21 cellular contexts compared by ENCODE assay signal in the genomic region with DNA sequence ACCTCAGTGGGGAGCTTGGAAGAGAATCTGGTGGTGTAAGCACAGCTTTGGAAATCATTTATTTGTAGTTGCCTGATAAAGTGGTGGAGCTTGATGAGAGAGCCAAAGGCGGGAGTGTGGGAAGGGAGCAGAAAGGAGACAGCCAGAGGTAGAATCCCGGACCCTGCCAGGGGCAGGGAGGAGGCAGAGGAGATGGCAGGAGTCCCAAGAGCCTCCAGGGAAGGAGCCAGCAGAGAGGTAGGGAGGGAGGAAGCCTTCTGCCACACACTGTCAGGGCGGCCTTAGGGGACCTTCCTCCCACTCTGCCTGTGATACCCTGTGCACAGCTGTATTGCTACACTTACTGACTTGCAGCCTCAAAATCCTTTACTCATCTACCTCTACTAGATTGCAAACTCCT. TPM values are rescaled to one million over a fixed set of nuclear protein-coding genes. Genes with fewer than 3 reads are reported as not detected.
DNase-seq lines count a peak whose midpoint lies in the region; ATAC-seq and TF ChIP-seq lines count a peak whose summit lies in the region.
"Had no signal": no experiment of that assay in that cellular context is flagged by ENCODE, and none has a peak within 500 bp of the region (broad histone marks: within the 10 kb centered on the region; RNA-seq: fewer than 3 reads in every experiment).

No MANE protein-coding gene starts in this region.

- no peak overlapping the region for H2AFZ ChIP-seq in mesenchymal stem cell (ENCODE audit: low read depth, low read length)
- H2AFZ ChIP-seq: GM23338 had no signal

- intact Hi-C loops in upper lobe of right lung (cut with DNase I) = no loop called here

- H2BK12ac ChIP-seq in mesenchymal stem cell (ENCODE audit: low read length in 2 of 2) = peak overlapping the region in 1 of 2 experiments; percentile 6

- H2BK15ac ChIP-seq in mesenchymal stem cell (ENCODE audit: low read depth, poor library complexity, severe bottlenecking) = no peak overlapping the region

- H3K18ac ChIP-seq in mesenchymal stem cell (ENCODE audit: low read depth in 1 of 2, low read length in 2 of 2) = no peak overlapping the region

- no peak overlapping the region for H2AK5ac ChIP-seq in mesenchymal stem cell (ENCODE audit: low read length, severe bottlenecking)

- H4K91ac ChIP-seq in mesenchymal stem cell (ENCODE audit: low read length) = no peak overlapping the region

- H3K4me3 ChIP-seq in mesenchymal stem cell (ENCODE audit: insufficient read depth in 1 of 2, low read depth in 1 of 2, low read length in 2 of 2) (no peak overlapping the region), upper lobe of right lung (no peak overlapping the region)
- H3K4me3 ChIP-seq: GM23338, SJCRH30 had no signal

- H3K9me3 ChIP-seq in mesenchymal stem cell (ENCODE audit: control insufficient read depth, low read length) = no peaks in the 10 kb centered on the region
- H3K9me3 ChIP-seq in upper lobe of right lung = no peaks in the 10 kb centered on the region
- H3K9me3 ChIP-seq: BE2C, SJCRH30 had no signal

- ATAC-seq in upper lobe of right lung = peak; percentile 30
- ATAC-seq: GM23338 had no signal

- WGBS in mesenchymal stem cell = 97% methylated on average over 3 of the region's 3 CpGs

- no peaks in the 10 kb centered on the region for H3K79me1 ChIP-seq in mesenchymal stem cell (replicated peaks; ENCODE audit: low read length, poor library complexity, severe bottlenecking)

- no peak overlapping the region for H2BK5ac ChIP-seq in mesenchymal stem cell (ENCODE audit: low read depth, low read length, poor library complexity, severe bottlenecking)

- no peak overlapping the region for H3K4ac ChIP-seq in mesenchymal stem cell (ENCODE audit: low read depth in 1 of 2, low read length in 2 of 2)

- no peak overlapping the region for H3K14ac ChIP-seq in mesenchymal stem cell (ENCODE audit: low read length in 2 of 2)

- no peak for TF ChIP-seq CTCF in upper lobe of right lung (IDR thresholded peaks at IDR 0.05)

- no peak overlapping the region for H3K23ac ChIP-seq in mesenchymal stem cell (ENCODE audit: low read length in 2 of 2)

- no peak overlapping the region for H2BK120ac ChIP-seq in mesenchymal stem cell (ENCODE audit: low read depth, low read length)

- no peak overlapping the region for H3K4me2 ChIP-seq in mesenchymal stem cell (ENCODE audit: low read length, poor library complexity, severe bottlenecking)
- H3K4me2 ChIP-seq: GM23338 had no signal

- DNase-seq in DMS 273 (lab: John Stamatoyannopoulos, UW; ENCODE audit: unreplicated experiment) (peak; percentile 27), DMS 273 treated with DMSO at 0.1 percent for 48 hours (lab: John Stamatoyannopoulos, UW) (no peak), NCI-H446 treated with DMSO at 0.1 percent for 48 hours (lab: John Stamatoyannopoulos, UW) (peak; percentile 34), mesenchymal stem cell (no peak), upper lobe of right lung (no peak), dermis blood vessel endothelial cell (no peak), NCI-H510A (lab: John Stamatoyannopoulos, UW) (no peak)
- DNase-seq: 8988T, ACHN, H9, Karpas-422, NCI-H1436, NCI-H187, NCI-H2081 treated with DMSO at 0.1 percent for 48 hours, NCI-H2171, NCI-H226, NCI-H774 had no signal

- peak overlapping the region; percentile 19 for H4K8ac ChIP-seq in mesenchymal stem cell (ENCODE audit: low read length)

- H3K27ac ChIP-seq in mesenchymal stem cell (ENCODE audit: low read length, poor library complexity, severe bottlenecking) (no peak overlapping the region), upper lobe of right lung (no peak overlapping the region)
- H3K27ac ChIP-seq: SJCRH30 had no signal

- H3K36me3 ChIP-seq in mesenchymal stem cell (ENCODE audit: control insufficient read depth in 1 of 2, insufficient read depth in 2 of 2, low read depth in 1 of 2, low read length in 2 of 2) = peaks cover 0 to 3% of the 10 kb centered on the region in 2 experiments
- no peaks in the 10 kb centered on the region for H3K36me3 ChIP-seq in upper lobe of right lung
- H3K36me3 ChIP-seq: BE2C, SJCRH30 had no signal

- H3K27me3 ChIP-seq in mesenchymal stem cell (ENCODE audit: control insufficient read depth in 1 of 2, insufficient read depth in 1 of 2, low read length in 2 of 2) (no peaks in the 10 kb centered on the region), upper lobe of right lung (no peaks in the 10 kb centered on the region)
- H3K27me3 ChIP-seq: BE2C, SJCRH30 had no signal

- H3K4me1 ChIP-seq in mesenchymal stem cell (ENCODE audit: control insufficient read depth, insufficient read depth, low read depth, low read length) (peaks cover 2% of the 10 kb centered on the region), upper lobe of right lung (no peaks in the 10 kb centered on the region)
- H3K4me1 ChIP-seq: BE2C had no signal

- no peak overlapping the region for H3K9ac ChIP-seq in mesenchymal stem cell (ENCODE audit: low read length)

RNA-seq across cellular contexts. Expression of a gene that starts 15.4 kb away (rescaled TPM):
- polyA plus RNA-seq in mesenchymal stem cell (2013, experiment 1 of 2) = 1.5 TPM
- 1.7 TPM for polyA plus RNA-seq in mesenchymal stem cell (2013, experiment 2 of 2)
- total RNA-seq in upper lobe of right lung (9.9 TPM), dermis blood vessel endothelial cell (3.5 and 3.9 TPM in 2 replicates)
- total RNA-seq: HT-29 had no signal

Comparison
In these comparisons a context has a peak if more than half of its experiments do, and no peak if none do; other contexts are left out.
1. DNase-seq: peak in DMS 273 (single experiment) and NCI-H446 treated with DMSO at 0.1 percent for 48 hours (single experiment); none in DMS 273 treated with DMSO at 0.1 percent for 48 hours (single experiment), mesenchymal stem cell (single experiment), upper lobe of right lung (single experiment), dermis blood vessel endothelial cell (single experiment) and NCI-H510A (single experiment).